Comparison of ENCODE assay signal across 10 cellular contexts in the genomic region with DNA sequence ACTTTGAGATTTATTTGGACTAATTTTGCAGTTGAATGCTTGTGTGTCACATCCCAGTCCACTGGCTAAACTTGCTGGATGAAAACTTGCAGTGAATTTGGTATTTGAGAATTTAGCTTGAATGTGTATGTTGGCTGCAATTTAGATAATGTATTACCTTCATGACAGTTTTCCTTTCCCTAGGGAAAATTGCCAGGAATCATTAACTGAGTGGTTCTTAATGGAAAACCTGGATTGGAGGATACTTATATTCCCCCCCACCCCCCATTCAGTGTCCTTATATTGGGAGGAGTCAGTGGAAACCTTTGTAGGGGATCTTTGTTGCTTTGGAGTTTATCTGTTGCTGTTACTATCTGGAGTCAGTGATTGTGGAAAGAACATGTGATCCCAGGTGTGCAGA.
A peak's percentile ranks its signal among the peaks of the same experiment; 100 is the strongest.
DNase-seq lines count a peak whose midpoint lies in the region; ATAC-seq and TF ChIP-seq lines count a peak whose summit lies in the region.
"Had no signal": no experiment of that assay in that cellular context is flagged by ENCODE, and none has a peak within 500 bp of the region (broad histone marks: within the 10 kb centered on the region; RNA-seq: fewer than 3 reads in every experiment).

No MANE protein-coding gene starts in this region.

- H3K36me3 Mint-ChIP-seq in activated CD4-positive, alpha-beta T cell treated with anti-CD3 and anti-CD28 coated beads, Interleukin-2, amount 10 ng/mL, durations not matched to agents 7 days and 5 days (ENCODE audit: low read depth), result peaks cover 8% of the 10 kb centered on the region
- peaks cover 2% of the 10 kb centered on the region for H3K36me3 Mint-ChIP-seq in T-helper 17 cell (ENCODE audit: low read depth)

- H3K9me3 ChIP-seq in T-helper 17 cell (ENCODE audit: control insufficient read depth, low read length, poor library complexity, severe bottlenecking), result no peaks in the 10 kb centered on the region
- peaks cover 0 to under 1% (median 0%) of the 10 kb centered on the region in 8 donors for H3K9me3 ChIP-seq in spleen

- ATAC-seq in T-helper 17 cell (no peak), HG02571 (IDR thresholded peaks at IDR 0.05; ENCODE audit: unreplicated experiment) (no peak), GM18502 (IDR thresholded peaks at IDR 0.05; ENCODE audit: poor library complexity, unreplicated experiment) (no peak)

- TF ChIP-seq CTCF in fibroblast of pulmonary artery (IDR thresholded peaks at IDR 0.05; ENCODE audit: low read length, missing control alignments), result no peak
- TF ChIP-seq CTCF in spleen (IDR thresholded peaks at IDR 0.05 in 8 of 11, conservative IDR thresholded peaks at IDR 0.05 in 3 of 11), result no peak

- H3K9me3 Mint-ChIP-seq in activated CD4-positive, alpha-beta T cell treated with anti-CD3 and anti-CD28 coated beads, Interleukin-2, amount 10 ng/mL, durations not matched to agents 7 days and 5 days, result no peaks in the 10 kb centered on the region

- peak overlapping the region in 5 of 8 donors; percentile 2 to 96 (median 92) for H3K27ac ChIP-seq in spleen

- H3K4me3 Mint-ChIP-seq in activated CD4-positive, alpha-beta T cell treated with anti-CD3 and anti-CD28 coated beads, Interleukin-2, amount 10 ng/mL, durations not matched to agents 7 days and 5 days, result peak overlapping the region; percentile 85
- peak overlapping the region; percentile 94 for H3K4me3 Mint-ChIP-seq in T-helper 17 cell

- no peak for TF ChIP-seq POLR2A in spleen (IDR thresholded peaks at IDR 0.05)

- CTCF ChIA-PET in activated CD4-positive, alpha-beta T cell treated with anti-CD3 and anti-CD28 coated beads, Interleukin-2, amount 10 ng/mL, durations not matched to agents 7 days and 5 days (lab: Charles Lee), result no interaction called here

- H3K27me3 ChIP-seq in spleen (replicated peaks in 1 of 7), result no peaks in the 10 kb centered on the region

- H3K4me1 ChIP-seq in spleen, result peaks cover 13 to 66% (median 45%) of the 10 kb centered on the region in 6 donors

- peaks cover 44% of the 10 kb centered on the region for H3K4me1 Mint-ChIP-seq in activated CD4-positive, alpha-beta T cell treated with anti-CD3 and anti-CD28 coated beads, Interleukin-2, amount 10 ng/mL, durations not matched to agents 7 days and 5 days
- peaks cover 37% of the 10 kb centered on the region for H3K4me1 Mint-ChIP-seq in T-helper 17 cell

- peaks cover 10% of the 10 kb centered on the region for H3K27me3 Mint-ChIP-seq in activated CD4-positive, alpha-beta T cell treated with anti-CD3 and anti-CD28 coated beads, Interleukin-2, amount 10 ng/mL, durations not matched to agents 7 days and 5 days
- no peaks in the 10 kb centered on the region for H3K27me3 Mint-ChIP-seq in T-helper 17 cell

- H3K36me3 ChIP-seq in spleen, result peaks cover 0 to 12% (median 0%) of the 10 kb centered on the region in 6 donors

- no peak for DNase-seq in activated CD4-positive, alpha-beta T cell treated with anti-CD3 and anti-CD28 coated beads, Interleukin-2, amount 10 ng/mL, durations not matched to agents 7 days and 5 days
- DNase-seq in activated CD4-positive, alpha-beta T cell treated with anti-CD3 and anti-CD28 coated beads for 1 hour, result no peak
- DNase-seq in T-helper 17 cell (no peak), fibroblast of pulmonary artery (ENCODE audit: low read depth) (no peak), spleen (no peak), DMS79 (lab: John Stamatoyannopoulos, UW) (no peak)
- DNase-seq: MV-4-11, T-helper 9 cell had no signal

- H3K27ac Mint-ChIP-seq in activated CD4-positive, alpha-beta T cell treated with anti-CD3 and anti-CD28 coated beads, Interleukin-2, amount 10 ng/mL, durations not matched to agents 7 days and 5 days, result no peak overlapping the region
- H3K27ac Mint-ChIP-seq in T-helper 17 cell, result peak overlapping the region; percentile 61

- intact Hi-C loops in spleen (cut with DNase I; ENCODE audit: low total_unique reads), result no loop called here

- H3K4me3 ChIP-seq in fibroblast of pulmonary artery (replicated peaks; ENCODE audit: low read depth, low read length) (peak overlapping the region; percentile 4), spleen (peak overlapping the region in 6 of 8 donors; percentile 61 to 91 (median 67))

- POLR2A ChIA-PET in activated CD4-positive, alpha-beta T cell treated with anti-CD3 and anti-CD28 coated beads, Interleukin-2, amount 10 ng/mL, durations not matched to agents 7 days and 5 days (lab: Charles Lee), result no interaction called here
